24 cellular contexts compared by ENCODE assay signal in genomic region chr9:7358876-7359275, GRCh38.
DNase-seq lines count a peak whose midpoint lies in the region; ATAC-seq, FAIRE-seq and TF ChIP-seq lines count a peak whose summit lies in the region.
"Had no signal": no experiment of that assay in that cellular context is flagged by ENCODE, and none has a peak within 500 bp of the region (broad histone marks: within the 10 kb centered on the region; RNA-seq: fewer than 3 reads in every experiment).

No MANE protein-coding gene starts in this region.

- no peak for TF ChIP-seq EP300 in H1 (IDR thresholded peaks at IDR 0.05; ENCODE audit: borderline replicate concordance in 1 of 2, low read depth in 2 of 2, low read length in 2 of 2)
- TF ChIP-seq EP300 in HepG2 (IDR thresholded peaks at IDR 0.05; ENCODE audit: low read depth in 2 of 2, low read length in 2 of 2) = no peak
- no peak for TF ChIP-seq EP300 in HepG2 (CRISPR knock-in tag; IDR thresholded peaks at IDR 0.05; ENCODE audit: borderline replicate concordance)

- no peak overlapping the region for H3K27ac Mint-ChIP-seq in activated CD4-positive, alpha-beta memory T cell treated with anti-CD3 and anti-CD28 coated beads for 36 hours
- H3K27ac Mint-ChIP-seq: activated T-helper 17 cell treated with anti-CD3 and anti-CD28 coated beads, Interleukin-2, amount 50 U/mL, for 72 hours; B cell; T-helper 17 cell had no signal

- H3K36me3 Mint-ChIP-seq in activated CD4-positive, alpha-beta memory T cell treated with anti-CD3 and anti-CD28 coated beads for 36 hours = no peaks in the 10 kb centered on the region

- H3K4me2 ChIP-seq in H1 (ENCODE audit: insufficient read depth in 1 of 2, low read depth in 2 of 2, low read length in 2 of 2) (no peak overlapping the region), HepG2 (ENCODE audit: low read depth, low read length) (no peak overlapping the region)
- H3K4me2 ChIP-seq: KMS-11 had no signal

- peak; percentile 39 to 49 for TF ChIP-seq RAD21 in H1 (IDR thresholded peaks at IDR 0.05 in 1 of 2, conservative IDR thresholded peaks at IDR 0.05 in 1 of 2; ENCODE audit: low read depth in 2 of 2, low read length in 2 of 2)
- no peak for TF ChIP-seq RAD21 in HepG2 (CRISPR knock-in tag; IDR thresholded peaks at IDR 0.05)

- H3K9me3 Mint-ChIP-seq in activated CD4-positive, alpha-beta memory T cell treated with anti-CD3 and anti-CD28 coated beads for 36 hours = no peaks in the 10 kb centered on the region
- H3K9me3 Mint-ChIP-seq: activated T-helper 17 cell treated with anti-CD3 and anti-CD28 coated beads, Interleukin-2, amount 50 U/mL, for 72 hours had no signal

- FAIRE-seq in H1 (lab: Jason Lieb, UNC) (peak; percentile 74), HepG2 (lab: Jason Lieb, UNC) (no peak)
- FAIRE-seq: D721Med, G401.6 had no signal

- CTCF ChIA-PET in BJ (lab: Yijun Ruan, JAX) (interaction anchor here (1.1 to 1.3 kb wide), 3 partner anchors 9 to 17 kb away, joined by 3 to 5 read pairs (median 3); no protein-coding TSS in a partner anchor), H1 (lab: Charles Lee; ENCODE audit: partially characterized antibody) (interaction anchor here (0.7 to 5.1 kb wide), 32 partner anchors 11 to 306 kb away, joined by 3 to 58 read pairs (median 4); no protein-coding TSS in a partner anchor), HepG2 (lab: Yijun Ruan, JAX; ENCODE audit: low intra/inter-chr PET ratio, low total read pairs) (no interaction called here)
- CTCF ChIA-PET in activated CD4-positive, alpha-beta memory T cell treated with anti-CD3 and anti-CD28 coated beads for 36 hours (lab: Charles Lee) = no interaction called here

- no peaks in the 10 kb centered on the region for H3K9me3 ChIP-seq in H1 (ENCODE audit: insufficient read depth in 2 of 2, low read depth in 1 of 2, low read length in 1 of 2)
- no peaks in the 10 kb centered on the region for H3K9me3 ChIP-seq in HepG2 (ENCODE audit: low read length)
- H3K9me3 ChIP-seq in spleen = no peaks in the 10 kb centered on the region
- H3K9me3 ChIP-seq: left ventricle myocardium inferior, suprapubic skin had no signal

- BruUV-seq in HepG2 (replicated peaks; lab: Mats Ljungman, UMichigan) = no TSS peak

- no peak overlapping the region for H4K5ac ChIP-seq in H1 (ENCODE audit: insufficient read length, low read depth, low read length)

- no peak for TF ChIP-seq POLR2A in H1 (IDR thresholded peaks at IDR 0.05; ENCODE audit: control extremely low read depth in 1 of 2, low read depth in 2 of 2, low read length in 2 of 2)
- no peak for TF ChIP-seq POLR2A in HepG2 (IDR thresholded peaks at IDR 0.05; ENCODE audit: insufficient read depth in 1 of 2, low read depth in 2 of 2, low read length in 2 of 2)
- no peak for TF ChIP-seq POLR2A in spleen (IDR thresholded peaks at IDR 0.05)

- H3K36me3 ChIP-seq in BJ (ENCODE audit: control insufficient read depth, insufficient read depth, low read length) (no peaks in the 10 kb centered on the region), H1 (ENCODE audit: control insufficient read depth in 2 of 4, insufficient read depth in 4 of 4, low read length in 3 of 4) (no peaks in the 10 kb centered on the region), HepG2 (replicated peaks in 1 of 2; ENCODE audit: control insufficient read depth in 1 of 2, insufficient read depth in 2 of 2, low read length in 2 of 2) (no peaks in the 10 kb centered on the region), spleen (no peaks in the 10 kb centered on the region)
- H3K36me3 ChIP-seq: left ventricle myocardium inferior, suprapubic skin had no signal

- intact Hi-C loops in HepG2 (cut with micrococcal nuclease; ENCODE audit: unreplicated experiment) (no loop called here), spleen (cut with DNase I; ENCODE audit: low total_unique reads) (no loop called here)
- intact Hi-C loops in activated CD4-positive, alpha-beta memory T cell treated with anti-CD3 and anti-CD28 coated beads for 36 hours (cut with micrococcal nuclease) = no loop called here

- H3K4ac ChIP-seq in H1 (replicated peaks; ENCODE audit: insufficient read length, low read depth, low read length) = no peak overlapping the region

- in situ Hi-C loops in HepG2 (cut with HindIII; ENCODE audit: extremely low pct_ligation_motif_present, low pct_unique_long_range_greater_than_20kb) = no loop called here

- no peak overlapping the region for H4K91ac ChIP-seq in H1 (replicated peaks; ENCODE audit: insufficient read length, low read length)

- H3K4me1 Mint-ChIP-seq in activated CD4-positive, alpha-beta memory T cell treated with anti-CD3 and anti-CD28 coated beads for 36 hours (ENCODE audit: low read depth) = no peaks in the 10 kb centered on the region
- H3K4me1 Mint-ChIP-seq: activated T-helper 17 cell treated with anti-CD3 and anti-CD28 coated beads, Interleukin-2, amount 50 U/mL, for 72 hours; B cell; T-helper 17 cell had no signal

- H2BK15ac ChIP-seq in H1 (ENCODE audit: low read length) = no peak overlapping the region

- no peak overlapping the region for H2AK5ac ChIP-seq in H1 (ENCODE audit: low read depth, low read length)

- no peak overlapping the region for H3K4me3 ChIP-seq in BJ (ENCODE audit: low read depth, low read length)
- no peak overlapping the region for H3K4me3 ChIP-seq in LNCaP clone FGC (ENCODE audit: low read depth, low read length)
- H3K4me3 ChIP-seq in H1 (ENCODE audit: extremely low read depth in 1 of 4, insufficient read depth in 2 of 4, low read depth in 3 of 4, low read length in 4 of 4) = no peak overlapping the region
- no peak overlapping the region for H3K4me3 ChIP-seq in HepG2 (replicated peaks in 1 of 3; ENCODE audit: insufficient read depth in 1 of 3, low read depth in 2 of 3, low read length in 3 of 3)
- H3K4me3 ChIP-seq in spleen = no peak overlapping the region
- H3K4me3 ChIP-seq: left ventricle myocardium inferior, suprapubic skin had no signal

- no peak overlapping the region for H2BK5ac ChIP-seq in H1 (ENCODE audit: low read depth, low read length)

- H3K14ac ChIP-seq in H1 (ENCODE audit: insufficient read length) = no peak overlapping the region

- H2AFZ ChIP-seq in H1 (ENCODE audit: low read length) (no peak overlapping the region), HepG2 (ENCODE audit: low read length) (no peak overlapping the region)

- H3K4me1 ChIP-seq in H1 (replicated peaks in 1 of 4; ENCODE audit: control insufficient read depth in 3 of 4, insufficient read depth in 4 of 4, low read length in 3 of 4) (0 out of 7 replicates have a peak, but pooled peaks cover 0 to 1% (median 0%) of the 10 kb centered on the region in 4 experiments), HepG2 (ENCODE audit: insufficient read depth, low read length) (no peaks in the 10 kb centered on the region), spleen (no peaks in the 10 kb centered on the region)
- H3K4me1 ChIP-seq: foreskin keratinocyte, suprapubic skin had no signal

- H3K9ac ChIP-seq in H1 (replicated peaks in 1 of 4; ENCODE audit: extremely low read depth in 1 of 4, low read depth in 3 of 4, low read length in 3 of 4) (no peak overlapping the region), HepG2 (ENCODE audit: insufficient read depth, low read depth, low read length) (no peak overlapping the region)
- H3K9ac ChIP-seq: KMS-11 had no signal

- DNase-seq in BJ (ENCODE audit: low read depth) (no peak), LNCaP clone FGC (ENCODE audit: low read depth) (no peak), H1 (ENCODE audit: low read depth in 1 of 2, low spot score in 2 of 2) (no peak), HepG2 (ENCODE audit: low spot score) (no peak), spleen (no peak)
- DNase-seq in stimulated activated CD4-positive, alpha-beta T cell treated with anti-CD3 and anti-CD28 coated beads, Interleukin-4, amount 100 ng/mL, for 4 hours = no peak
- DNase-seq in activated CD4-positive, alpha-beta memory T cell treated with anti-CD3 and anti-CD28 coated beads for 36 hours = no peak
- DNase-seq: central memory CD4-positive, alpha-beta T cell; effector memory CD4-positive, alpha-beta T cell; foreskin keratinocyte; left ventricle myocardium inferior; NCI-H1105; NCI-H2227 treated with DMSO at 0.1 percent for 48 hours; occipital lobe; stimulated activated CD4-positive, alpha-beta T cell treated with anti-CD3 and anti-CD28 coated beads, Interleukin-4, amount 100 ng/mL, for 1 hour; T-helper 17 cell had no signal

- H3K27ac ChIP-seq in H1 (ENCODE audit: low read depth, low read length) (no peak overlapping the region), HepG2 (ENCODE audit: extremely low read length, insufficient read depth, low read length) (no peak overlapping the region), spleen (no peak overlapping the region)
- H3K27ac ChIP-seq: foreskin keratinocyte, KMS-11, left ventricle myocardium inferior, suprapubic skin had no signal

- no peak overlapping the region for H2BK20ac ChIP-seq in H1 (ENCODE audit: low read length)

- H3K23ac ChIP-seq in H1 (ENCODE audit: insufficient read length) = no peak overlapping the region

- no peaks in the 10 kb centered on the region for H3K79me1 ChIP-seq in H1 (ENCODE audit: low read depth, low read length)

- TF ChIP-seq CTCF in BJ (IDR thresholded peaks at IDR 0.05; ENCODE audit: insufficient read depth, low read depth, low read length) (peak; percentile 36), LNCaP clone FGC (IDR thresholded peaks at IDR 0.05; ENCODE audit: control insufficient read depth, extremely low read depth, insufficient read depth) (peak; percentile 27), H1 (IDR thresholded peaks at IDR 0.05; ENCODE audit: control extremely low read depth in 1 of 3, insufficient read depth in 1 of 3, low read depth in 1 of 3, low read length in 3 of 3) (peak; percentile 33 to 54 (median 51)), HepG2 (CRISPR knock-in tag; IDR thresholded peaks at IDR 0.05) (no peak), spleen (IDR thresholded peaks at IDR 0.05 in 8 of 11, conservative IDR thresholded peaks at IDR 0.05 in 3 of 11) (no peak)

- no peak overlapping the region for H3K18ac ChIP-seq in H1 (ENCODE audit: extremely low read depth, low read length)

- POLR2A ChIA-PET in BJ (lab: Charles Lee) (no interaction called here), H1 (lab: Charles Lee; ENCODE audit: partially characterized antibody) (no interaction called here), HepG2 (lab: Yijun Ruan, JAX) (no interaction called here)
- POLR2A ChIA-PET in activated CD4-positive, alpha-beta memory T cell treated with anti-CD3 and anti-CD28 coated beads for 36 hours (lab: Charles Lee) = no interaction called here

- H3K27me3 ChIP-seq in BJ (ENCODE audit: control insufficient read depth, insufficient read depth, low read length) (no peaks in the 10 kb centered on the region; the same call in 1 of the 2 replicates), H1 (replicated peaks in 1 of 4; ENCODE audit: control insufficient read depth in 3 of 4, extremely low read depth in 1 of 4, insufficient read depth in 3 of 4, low read length in 3 of 4) (no peaks in the 10 kb centered on the region), HepG2 (ENCODE audit: control insufficient read depth in 1 of 2, insufficient read depth in 2 of 2, low read length in 2 of 2) (no peaks in the 10 kb centered on the region; a peak in 1 of 5 replicates), spleen (replicated peaks in 1 of 7) (peaks cover 0 to 3% (median 0%) of the 10 kb centered on the region in 7 donors)
- H3K27me3 ChIP-seq: foreskin keratinocyte, suprapubic skin had no signal

- no peaks in the 10 kb centered on the region for H4K20me1 ChIP-seq in H1 (replicated peaks in 1 of 2; ENCODE audit: control insufficient read depth in 1 of 2, insufficient read depth in 2 of 2, low read length in 2 of 2)
- no peaks in the 10 kb centered on the region for H4K20me1 ChIP-seq in HepG2 (ENCODE audit: insufficient read depth, low read length)

- no peaks in the 10 kb centered on the region for H3K23me2 ChIP-seq in H1 (ENCODE audit: low read depth, low read length)

- H3K79me2 ChIP-seq in H1 (ENCODE audit: control insufficient read depth in 1 of 2, insufficient read depth in 2 of 2, low read length in 2 of 2) = no peaks in the 10 kb centered on the region
- no peaks in the 10 kb centered on the region for H3K79me2 ChIP-seq in HepG2 (ENCODE audit: insufficient read depth, low read length)

- no peak overlapping the region for H2BK120ac ChIP-seq in H1 (replicated peaks; ENCODE audit: low read depth, low read length)

- no peak overlapping the region for H2BK12ac ChIP-seq in H1 (ENCODE audit: low read depth, low read length)

- H4K8ac ChIP-seq in H1 (ENCODE audit: extremely low read depth, insufficient read depth, low read length) = no peak overlapping the region

- H3K56ac ChIP-seq in H1 (replicated peaks; ENCODE audit: insufficient read length, low read depth, low read length) = no peak overlapping the region

- ATAC-seq in HepG2 = 0 out of 3 replicates have a peak, but pooled peaks have one; percentile 27
- no peak for ATAC-seq in HG03520 (IDR thresholded peaks at IDR 0.05; ENCODE audit: unreplicated experiment)
- ATAC-seq: activated T-helper 17 cell treated with anti-CD3 and anti-CD28 coated beads, Interleukin-2, amount 50 U/mL, for 72 hours; foreskin keratinocyte; sciatic nerve; T-helper 17 cell had no signal

- H3K4me3 Mint-ChIP-seq in activated CD4-positive, alpha-beta memory T cell treated with anti-CD3 and anti-CD28 coated beads for 36 hours = no peak overlapping the region
- H3K4me3 Mint-ChIP-seq: activated T-helper 17 cell treated with anti-CD3 and anti-CD28 coated beads, Interleukin-2, amount 50 U/mL, for 72 hours; B cell; T-helper 17 cell had no signal

- H3K27me3 Mint-ChIP-seq in activated CD4-positive, alpha-beta memory T cell treated with anti-CD3 and anti-CD28 coated beads for 36 hours = peaks cover 10% of the 10 kb centered on the region

Comparison
In these comparisons a context has a peak if more than half of its experiments do, and no peak if none do; other contexts are left out.
1. CTCF ChIP-seq: peak in BJ (single experiment), LNCaP clone FGC (single experiment) and H1 (3 of 3); none in HepG2 (single experiment) and spleen (0 of 11).
2. CTCF ChIA-PET loops: an anchor here in BJ (1.1 to 1.3 kb wide) and H1 (0.7 to 5.1 kb wide); none called in HepG2 and activated CD4-positive, alpha-beta memory T cell treated with anti-CD3 and anti-CD28 coated beads for 36 hours.